Comparison of ENCODE assay signal across 11 cellular contexts in the genomic region with DNA sequence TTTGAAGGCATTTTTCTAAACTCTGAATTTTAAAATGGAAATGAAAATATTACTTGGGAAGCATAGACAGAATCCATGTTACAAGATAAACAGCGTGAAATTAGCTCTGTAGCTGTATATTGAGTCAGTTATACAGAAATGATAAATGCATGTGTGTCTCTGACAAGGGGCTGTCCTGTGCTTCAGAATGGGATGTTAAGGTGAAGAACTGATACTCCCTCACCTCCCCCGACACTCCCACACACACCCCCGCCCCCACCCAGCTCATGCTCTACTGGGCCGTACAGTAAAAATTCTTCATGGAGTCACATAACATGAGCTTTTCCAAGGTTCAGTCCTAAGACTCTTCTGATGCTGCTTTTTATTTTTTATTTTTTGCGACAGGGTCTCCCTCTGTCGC. TPM values are rescaled to one million over a fixed set of nuclear protein-coding genes. Genes with fewer than 3 reads are reported as not detected.
DNase-seq lines count a peak whose midpoint lies in the region; ATAC-seq and TF ChIP-seq lines count a peak whose summit lies in the region.
"Had no signal": no experiment of that assay in that cellular context is flagged by ENCODE, and none has a peak within 500 bp of the region (broad histone marks: within the 10 kb centered on the region; RNA-seq: fewer than 3 reads in every experiment).

No MANE protein-coding gene starts in this region.

- peaks cover 12% of the 10 kb centered on the region for H3K4me1 ChIP-seq in iPS-15b (ENCODE audit: control insufficient read depth, insufficient read depth, low read length)
- H3K4me1 ChIP-seq in mucosa of descending colon (ENCODE audit: low read depth) = peaks cover 7% of the 10 kb centered on the region

- peaks cover 4% of the 10 kb centered on the region for H3K9me3 Mint-ChIP-seq in T-helper 2 cell treated with Interferon-gamma antibody and Interleukin-4, amounts not matched to agents 5 μg/mL and 100 μg/mL, for 36 hours
- H3K9me3 Mint-ChIP-seq in activated CD4-positive, alpha-beta memory T cell treated with anti-CD3 and anti-CD28 coated beads for 36 hours = no peaks in the 10 kb centered on the region
- no peaks in the 10 kb centered on the region for H3K9me3 Mint-ChIP-seq in stimulated activated naive CD8-positive, alpha-beta T cell treated with anti-CD3 and anti-CD28 coated beads, Interleukin-15, amount 100 ng/mL, for 72 hours

- peak overlapping the region; percentile 96 for H3K4me3 Mint-ChIP-seq in T-helper 2 cell treated with Interferon-gamma antibody and Interleukin-4, amounts not matched to agents 5 μg/mL and 100 μg/mL, for 36 hours
- H3K4me3 Mint-ChIP-seq in activated CD4-positive, alpha-beta memory T cell treated with anti-CD3 and anti-CD28 coated beads for 36 hours = peak overlapping the region; percentile 85
- H3K4me3 Mint-ChIP-seq in stimulated activated naive CD8-positive, alpha-beta T cell treated with anti-CD3 and anti-CD28 coated beads, Interleukin-15, amount 100 ng/mL, for 72 hours = peak overlapping the region; percentile 90 to 92

- H3K9me3 ChIP-seq in iPS-15b (ENCODE audit: control insufficient read depth, insufficient read depth, low read length) (no peaks in the 10 kb centered on the region), mucosa of descending colon (no peaks in the 10 kb centered on the region)

- no peak overlapping the region for H3K27ac Mint-ChIP-seq in T-helper 2 cell treated with Interferon-gamma antibody and Interleukin-4, amounts not matched to agents 5 μg/mL and 100 μg/mL, for 36 hours
- H3K27ac Mint-ChIP-seq in activated CD4-positive, alpha-beta memory T cell treated with anti-CD3 and anti-CD28 coated beads for 36 hours = no peak overlapping the region
- H3K27ac Mint-ChIP-seq in stimulated activated naive CD8-positive, alpha-beta T cell treated with anti-CD3 and anti-CD28 coated beads, Interleukin-15, amount 100 ng/mL, for 72 hours = no peak overlapping the region

- intact Hi-C loops in activated CD4-positive, alpha-beta memory T cell treated with anti-CD3 and anti-CD28 coated beads for 36 hours (cut with micrococcal nuclease) = loop anchor here (5.0 to 10.0 kb wide), 2 partner anchors 403 to 655 kb away; partner anchors contain the start of gene SOS1
- intact Hi-C loops in mucosa of descending colon (cut with DNase I, micrococcal nuclease) = no loop called here

- no peaks in the 10 kb centered on the region for H3K27me3 ChIP-seq in iPS-15b (ENCODE audit: control insufficient read depth, insufficient read depth, low read length)

- POLR2A ChIA-PET in activated CD4-positive, alpha-beta memory T cell treated with anti-CD3 and anti-CD28 coated beads for 36 hours (lab: Charles Lee) = no interaction called here

- H3K4me3 ChIP-seq in iPS-15b (ENCODE audit: low read depth, low read length) = peak overlapping the region; percentile 27
- H3K4me3 ChIP-seq in mucosa of descending colon = no peak overlapping the region

- no peak for DNase-seq in T-helper 2 cell treated with Interferon-gamma antibody and Interleukin-4, amounts not matched to agents 5 μg/mL and 100 μg/mL, for 36 hours (ENCODE audit: low spot score)
- DNase-seq in T-helper 2 cell (no peak), GDM1 (lab: John Stamatoyannopoulos, UW) (no peak), DMS79 treated with DMSO at 0.1 percent for 48 hours (lab: John Stamatoyannopoulos, UW) (no peak), mucosa of descending colon (no peak)
- no peak for DNase-seq in activated CD4-positive, alpha-beta memory T cell treated with anti-CD3 and anti-CD28 coated beads for 36 hours
- no peak for DNase-seq in stimulated activated naive CD8-positive, alpha-beta T cell treated with anti-CD3 and anti-CD28 coated beads, Interleukin-15, amount 100 ng/mL, for 72 hours
- DNase-seq: 8988T; effector CD8-positive, alpha-beta T cell; NCI-H226 had no signal

- CTCF ChIA-PET in activated CD4-positive, alpha-beta memory T cell treated with anti-CD3 and anti-CD28 coated beads for 36 hours (lab: Charles Lee) = no interaction called here

- no peaks in the 10 kb centered on the region for H3K36me3 ChIP-seq in iPS-15b (ENCODE audit: control insufficient read depth, insufficient read depth, low read length)
- H3K36me3 ChIP-seq in mucosa of descending colon (ENCODE audit: low read depth) = no peaks in the 10 kb centered on the region

- peaks cover 5% of the 10 kb centered on the region for H3K27me3 Mint-ChIP-seq in T-helper 2 cell treated with Interferon-gamma antibody and Interleukin-4, amounts not matched to agents 5 μg/mL and 100 μg/mL, for 36 hours (ENCODE audit: low read depth)
- no peaks in the 10 kb centered on the region for H3K27me3 Mint-ChIP-seq in activated CD4-positive, alpha-beta memory T cell treated with anti-CD3 and anti-CD28 coated beads for 36 hours
- no peaks in the 10 kb centered on the region for H3K27me3 Mint-ChIP-seq in stimulated activated naive CD8-positive, alpha-beta T cell treated with anti-CD3 and anti-CD28 coated beads, Interleukin-15, amount 100 ng/mL, for 72 hours

- peaks cover 45% of the 10 kb centered on the region for H3K4me1 Mint-ChIP-seq in T-helper 2 cell treated with Interferon-gamma antibody and Interleukin-4, amounts not matched to agents 5 μg/mL and 100 μg/mL, for 36 hours (ENCODE audit: low read depth)
- H3K4me1 Mint-ChIP-seq in activated CD4-positive, alpha-beta memory T cell treated with anti-CD3 and anti-CD28 coated beads for 36 hours (ENCODE audit: low read depth) = peaks cover 52% of the 10 kb centered on the region
- H3K4me1 Mint-ChIP-seq in stimulated activated naive CD8-positive, alpha-beta T cell treated with anti-CD3 and anti-CD28 coated beads, Interleukin-15, amount 100 ng/mL, for 72 hours = peaks cover 60% of the 10 kb centered on the region

- no peak overlapping the region for H3K9ac ChIP-seq in iPS-15b (ENCODE audit: low read depth, low read length)

- no peak for ATAC-seq in stimulated activated naive CD8-positive, alpha-beta T cell treated with anti-CD3 and anti-CD28 coated beads, Interleukin-15, amount 100 ng/mL, for 72 hours
- ATAC-seq in mucosa of descending colon = no peak

- H3K36me3 Mint-ChIP-seq in T-helper 2 cell treated with Interferon-gamma antibody and Interleukin-4, amounts not matched to agents 5 μg/mL and 100 μg/mL, for 36 hours (ENCODE audit: low read depth) = peaks cover 25% of the 10 kb centered on the region
- peaks cover 19% of the 10 kb centered on the region for H3K36me3 Mint-ChIP-seq in activated CD4-positive, alpha-beta memory T cell treated with anti-CD3 and anti-CD28 coated beads for 36 hours

- TF ChIP-seq CTCF in mucosa of descending colon (IDR thresholded peaks at IDR 0.05) = no peak

RNA-seq across cellular contexts. Expression of gene THUMPD2, which starts 0.9 kb away (rescaled TPM):
- total RNA-seq in activated CD4-positive, alpha-beta memory T cell treated with anti-CD3 and anti-CD28 coated beads for 36 hours = 10 to 100 TPM; 10.6 to 11.5 TPM
- 10 to 100 TPM in 1 of 3 donors, 1 to 10 TPM in 2; 8.4 to 11.4 (median 8.7) TPM for total RNA-seq in mucosa of descending colon
